In the genomic region with DNA sequence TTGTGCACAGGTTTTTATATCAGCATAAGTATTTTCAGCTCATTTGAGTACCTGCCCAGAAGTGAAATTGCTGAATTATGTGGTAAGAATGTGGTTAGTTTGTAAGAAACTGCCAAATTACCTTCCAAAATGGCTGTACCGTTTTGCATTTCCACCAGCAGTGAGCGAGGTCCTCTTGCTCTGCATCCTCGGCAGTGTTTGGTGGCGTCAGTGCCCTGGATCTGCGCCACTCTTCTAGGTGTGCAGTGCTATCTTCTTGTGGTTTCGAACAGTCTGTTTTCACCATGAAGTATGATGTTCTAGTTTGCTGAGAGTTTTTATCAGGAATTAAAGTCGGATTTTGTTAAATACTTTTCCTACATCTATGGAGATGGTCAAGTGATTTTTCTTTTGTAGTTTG, we compare ENCODE assay signal across 8 cellular contexts.
"Had no signal": no experiment of that assay in that cellular context is flagged by ENCODE, and none has a peak within 500 bp of the region (broad histone marks: within the 10 kb centered on the region; RNA-seq: fewer than 3 reads in every experiment).

No MANE protein-coding gene starts in this region.

- H3K27ac ChIP-seq: HL-60 had no signal

- ATAC-seq: GM23338, HepG2 had no signal

- H3K4me2 ChIP-seq: GM23338 had no signal

- H3K4me3 ChIP-seq: GM23338 had no signal

- FAIRE-seq: H1, H54, HepG2 had no signal

- H2AFZ ChIP-seq: GM23338 had no signal

- DNase-seq: H9, HCEC 1CT, KG1 had no signal
